In genomic region chr13:108154421-108154858, GRCh38 we compare ENCODE assay signal across 20 cellular contexts.
A peak's percentile ranks its signal among the peaks of the same experiment; 100 is the strongest.
DNase-seq lines count a peak whose midpoint lies in the region; ATAC-seq lines count a peak whose summit lies in the region.
"Had no signal": no experiment of that assay in that cellular context is flagged by ENCODE, and none has a peak within 500 bp of the region (broad histone marks: within the 10 kb centered on the region; RNA-seq: fewer than 3 reads in every experiment).

No MANE protein-coding gene starts in this region.

- ATAC-seq in GM19395 (IDR thresholded peaks at IDR 0.05; ENCODE audit: unreplicated experiment) (no peak), GM21367 (IDR thresholded peaks at IDR 0.05; ENCODE audit: unreplicated experiment) (no peak)
- ATAC-seq: activated CD8-positive, alpha-beta T cell treated with anti-CD3 and anti-CD28 coated beads, Interleukin-2, amount 10 ng/mL, durations not matched to agents 7 days and 5 days; foreskin keratinocyte; Right ventricle myocardium inferior; T-helper 17 cell had no signal

- H3K4me1 ChIP-seq in trophoblast cell (ENCODE audit: control insufficient read depth in 1 of 2, insufficient read depth in 2 of 2, low read length in 2 of 2): no peaks in the 10 kb centered on the region
- H3K4me1 ChIP-seq: foreskin keratinocyte, neural progenitor cell, right atrium auricular region, suprapubic skin had no signal

- peak; percentile 5 for DNase-seq in DMS79 (lab: John Stamatoyannopoulos, UW)
- DNase-seq in NCI-H510A treated with DMSO at 0.1 percent for 48 hours (lab: John Stamatoyannopoulos, UW): peak; percentile 83
- DNase-seq in left kidney (ENCODE audit: low read depth, low spot score): peak; percentile 35
- DNase-seq in trophoblast cell: peak; percentile 24 to 69
- DNase-seq in activated naive CD4-positive, alpha-beta T cell treated with Interleukin-2 at 50 U/mL for 16 hours: no peak
- no peak for DNase-seq in MV-4-11 (lab: John Stamatoyannopoulos, UW)
- DNase-seq: activated CD8-positive, alpha-beta T cell treated with anti-CD3 and anti-CD28 coated beads, Interleukin-2, amount 10 ng/mL, durations not matched to agents 7 days and 5 days; AML-193; cerebellar nuclear complex; HCEC 1CT; NCI-H1694 treated with DMSO at 0.1 percent for 48 hours; stimulated activated CD4-positive, alpha-beta T cell treated with anti-CD3 and anti-CD28 coated beads, Interleukin-2, amount 100 ng/mL, for 48 hours; T-helper 17 cell had no signal

- H3K4me3 ChIP-seq in trophoblast cell (ENCODE audit: low read depth, low read length): no peak overlapping the region
- H3K4me3 ChIP-seq: neural progenitor cell, right atrium auricular region, suprapubic skin had no signal

- H3K79me2 ChIP-seq in trophoblast cell (ENCODE audit: control insufficient read depth, insufficient read depth, low read length, poor library complexity): no peaks in the 10 kb centered on the region

- H2AK5ac ChIP-seq in trophoblast cell (ENCODE audit: low read length): no peak overlapping the region

- H2BK120ac ChIP-seq in trophoblast cell (ENCODE audit: insufficient read depth, low read length, poor library complexity): no peak overlapping the region

- H4K12ac ChIP-seq in trophoblast cell (ENCODE audit: low read depth, low read length): no peak overlapping the region

- no peak overlapping the region for H2BK12ac ChIP-seq in trophoblast cell (ENCODE audit: low read length)

- no peak overlapping the region for H3K9ac ChIP-seq in trophoblast cell (ENCODE audit: low read length)
- H3K9ac ChIP-seq: neural progenitor cell had no signal

- H3K4me2 ChIP-seq in trophoblast cell (ENCODE audit: low read length): no peak overlapping the region
- H3K4me2 ChIP-seq: neural progenitor cell had no signal

- H3K27me3 ChIP-seq in trophoblast cell (ENCODE audit: insufficient read depth, low read length): no peaks in the 10 kb centered on the region
- H3K27me3 ChIP-seq: foreskin keratinocyte, neural progenitor cell, right atrium auricular region, suprapubic skin had no signal

- H3K9me3 ChIP-seq in trophoblast cell (ENCODE audit: insufficient read depth, low read depth, low read length): peaks cover 3% of the 10 kb centered on the region
- H3K9me3 ChIP-seq: right atrium auricular region had no signal

- no peak overlapping the region for H3K23ac ChIP-seq in trophoblast cell (ENCODE audit: low read length)

- H4K8ac ChIP-seq in trophoblast cell (ENCODE audit: low read depth, low read length): no peak overlapping the region

- no peak overlapping the region for H3K27ac ChIP-seq in trophoblast cell (ENCODE audit: low read depth, low read length)
- H3K27ac ChIP-seq: foreskin keratinocyte, neural progenitor cell, right atrium auricular region, suprapubic skin had no signal

- H3K18ac ChIP-seq in trophoblast cell (ENCODE audit: low read length): no peak overlapping the region

- H3K36me3 ChIP-seq in trophoblast cell (ENCODE audit: control insufficient read depth in 1 of 2, insufficient read depth in 2 of 2, low read length in 2 of 2): no peaks in the 10 kb centered on the region
- H3K36me3 ChIP-seq: neural progenitor cell, right atrium auricular region, suprapubic skin had no signal

- no peak overlapping the region for H2BK5ac ChIP-seq in trophoblast cell (ENCODE audit: low read depth, low read length, poor library complexity)

- WGBS in trophoblast cell (ENCODE audit: extremely low coverage, insufficient coverage, insufficient read length): no CpG with 5 or more reads among the region's 1 CpG

- H3K4ac ChIP-seq in trophoblast cell (ENCODE audit: low read depth, low read length): no peak overlapping the region

- no peak overlapping the region for H2AFZ ChIP-seq in trophoblast cell (ENCODE audit: insufficient read depth, low read length, poor library complexity)
- H2AFZ ChIP-seq: neural progenitor cell had no signal

- no peak overlapping the region for H3K14ac ChIP-seq in trophoblast cell (ENCODE audit: low read length)

- H3K79me1 ChIP-seq in trophoblast cell (ENCODE audit: low read length): no peaks in the 10 kb centered on the region

- no peak overlapping the region for H4K91ac ChIP-seq in trophoblast cell (ENCODE audit: low read depth, low read length)

Comparison
In these comparisons a context has a peak if more than half of its experiments do, and no peak if none do; other contexts are left out.
1. DNase-seq: peak in DMS79 (single experiment), NCI-H510A treated with DMSO at 0.1 percent for 48 hours (single experiment), left kidney (single experiment) and trophoblast cell (2 of 2); none in activated naive CD4-positive, alpha-beta T cell treated with Interleukin-2 at 50 U/mL for 16 hours (single experiment) and MV-4-11 (single experiment).